ENCODE assay signal across 1 cellular context in the genomic region with DNA sequence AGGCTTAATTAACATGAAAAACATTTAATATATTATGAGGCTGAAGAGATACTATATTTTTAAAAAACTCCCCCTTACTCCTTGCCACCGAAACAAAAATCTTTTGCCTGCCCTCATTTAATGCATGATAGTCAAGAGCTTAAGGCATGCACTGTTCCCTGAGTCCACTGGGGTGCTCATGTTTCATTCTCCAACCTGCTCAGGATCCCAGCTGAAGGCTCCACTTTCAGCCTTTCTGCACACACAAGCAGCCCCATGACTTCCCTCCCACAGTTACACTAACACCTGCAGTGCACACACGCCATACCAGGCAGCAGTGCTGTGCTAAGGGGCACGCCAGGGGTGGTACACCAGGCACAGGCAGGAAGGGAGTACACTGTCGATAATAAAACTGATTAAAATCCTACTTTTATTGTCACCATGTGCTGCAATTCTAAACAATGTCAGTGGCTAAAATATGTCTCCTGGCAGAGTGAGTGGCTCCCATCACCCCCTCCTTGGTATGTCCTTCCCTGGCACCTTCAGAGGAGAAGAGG.
TF ChIP-seq lines count a peak whose summit lies in the region.

No MANE protein-coding gene starts in this region.

TF ChIP-seq in HepG2, 621 proteins besides CTCF, POLR2A, EP300 and RAD21 (continued from another document):
- TF ChIP-seq ZNF510 (CRISPR knock-in tag; IDR thresholded peaks at IDR 0.05; ENCODE audit: low read depth) (no peak), ZNF629 (CRISPR knock-in tag; conservative IDR thresholded peaks at IDR 0.05) (no peak), ZNF644 (CRISPR knock-in tag; IDR thresholded peaks at IDR 0.05; ENCODE audit: low read depth) (no peak)
TF ChIP-seq in HepG2: peak in this region for 0.
